In the genomic region with DNA sequence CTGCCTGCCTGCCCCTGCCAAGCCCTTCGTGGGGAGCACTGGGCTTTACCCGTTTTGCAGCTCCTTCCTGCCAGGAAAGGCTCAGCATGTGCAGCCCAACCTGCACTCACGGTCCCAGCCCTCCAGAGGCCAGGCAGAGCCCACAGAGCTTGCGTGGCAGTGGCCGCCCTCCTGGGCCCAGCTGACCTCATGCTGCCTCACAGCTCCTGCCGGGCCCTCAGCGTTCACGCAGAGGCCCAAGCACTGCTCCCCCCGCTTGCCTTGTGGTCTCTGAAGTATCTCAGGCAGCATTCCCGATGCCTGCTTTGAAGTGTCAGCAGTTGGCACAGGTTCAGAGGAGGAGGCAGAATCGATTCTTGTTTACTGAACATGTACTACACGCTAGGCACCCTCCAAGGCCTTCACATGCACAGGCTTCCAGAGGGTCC, we compare ENCODE assay signal across 11 cellular contexts. TPM values are rescaled to one million over a fixed set of nuclear protein-coding genes. Genes with fewer than 3 reads are reported as not detected.
DNase-seq lines count a peak whose midpoint lies in the region; ATAC-seq lines count a peak whose summit lies in the region.
"Had no signal": no experiment of that assay in that cellular context is flagged by ENCODE, and none has a peak within 500 bp of the region (broad histone marks: within the 10 kb centered on the region; RNA-seq: fewer than 3 reads in every experiment).

No MANE protein-coding gene starts in this region.

- H3K9me2 ChIP-seq in GM23248 (ENCODE audit: insufficient read depth), result no peaks in the 10 kb centered on the region

- H3F3A ChIP-seq in GM23248 (ENCODE audit: insufficient read depth), result peaks cover 40% of the 10 kb centered on the region

- no peaks in the 10 kb centered on the region for H3K9me3 Mint-ChIP-seq in activated T-helper 17 cell treated with anti-CD3 and anti-CD28 coated beads, Interleukin-2, amount 50 U/mL, for 72 hours
- H3K9me3 Mint-ChIP-seq: H9 had no signal

- no peak overlapping the region for H3K4me3 ChIP-seq in GM23248

- H3K27ac ChIP-seq in GM23248 (peak overlapping the region; percentile 78), angular gyrus (ENCODE audit: low read depth, low read length) (peak overlapping the region; percentile 86)

- 32 to 44% methylated on average over 12 of the region's 12 CpGs for WGBS in GM23248 (ENCODE audit: low coverage in 1 of 2, low lambda C conversion rate in 2 of 2, missing lambda C conversion rate in 2 of 2), 2 experiments

- no peak overlapping the region for H3K27ac Mint-ChIP-seq in activated T-helper 17 cell treated with anti-CD3 and anti-CD28 coated beads, Interleukin-2, amount 50 U/mL, for 72 hours

- in situ Hi-C loops in GM23248 (cut with MboI), result no loop called here

- H3K4me2 ChIP-seq in GM23248 (ENCODE audit: unreplicated experiment), result no peak overlapping the region

- H4K20me1 ChIP-seq in GM23248 (ENCODE audit: insufficient read depth), result no peaks in the 10 kb centered on the region

- H3K36me3 Mint-ChIP-seq in activated T-helper 17 cell treated with anti-CD3 and anti-CD28 coated beads, Interleukin-2, amount 50 U/mL, for 72 hours (ENCODE audit: low read depth), result peaks cover 75% of the 10 kb centered on the region

- H3K27me3 ChIP-seq in GM23248 (replicated peaks; ENCODE audit: insufficient read depth), result no peaks in the 10 kb centered on the region

- H2AFZ ChIP-seq in GM23248, result no peak overlapping the region

- H3K4me1 Mint-ChIP-seq in activated T-helper 17 cell treated with anti-CD3 and anti-CD28 coated beads, Interleukin-2, amount 50 U/mL, for 72 hours, result no peaks in the 10 kb centered on the region
- H3K4me1 Mint-ChIP-seq: H9 had no signal

- H3K9ac ChIP-seq in GM23248, result peak overlapping the region; percentile 59

- H3K79me2 ChIP-seq in GM23248 (ENCODE audit: insufficient read depth), result peaks cover 97% of the 10 kb centered on the region

- DNase-seq in GM23248 (peak; percentile 94), hepatic stellate cell (ENCODE audit: low spot score) (peak; percentile 97), smooth muscle cell of the brain vasculature (ENCODE audit: low read depth, low spot score) (peak; percentile 91), ureter (ENCODE audit: low spot score) (no peak)
- DNase-seq in activated effector memory CD4-positive, alpha-beta T cell treated with Interleukin-2 at 50 U/mL for 16 hours, result no peak
- DNase-seq: amniotic stem cell, H9, midbrain had no signal

- no peaks in the 10 kb centered on the region for H3K9me3 ChIP-seq in GM23248 (ENCODE audit: low read depth)

- ATAC-seq in activated T-helper 17 cell treated with anti-CD3 and anti-CD28 coated beads, Interleukin-2, amount 50 U/mL, for 72 hours (replicated peaks), result no peak
- no peak for ATAC-seq in GM21786 (IDR thresholded peaks at IDR 0.05; ENCODE audit: unreplicated experiment)

- H3K36me3 ChIP-seq in GM23248 (ENCODE audit: low read depth), result peaks cover 63% of the 10 kb centered on the region

- H3K4me3 Mint-ChIP-seq in activated T-helper 17 cell treated with anti-CD3 and anti-CD28 coated beads, Interleukin-2, amount 50 U/mL, for 72 hours, result no peak overlapping the region
- H3K4me3 Mint-ChIP-seq: H9 had no signal

- no peaks in the 10 kb centered on the region for H3K27me3 Mint-ChIP-seq in activated T-helper 17 cell treated with anti-CD3 and anti-CD28 coated beads, Interleukin-2, amount 50 U/mL, for 72 hours

- H3K4me1 ChIP-seq in GM23248 (ENCODE audit: insufficient read depth), result peaks cover 7% of the 10 kb centered on the region; the same call in 1 of the 2 replicates

RNA-seq across cellular contexts. Expression of a gene that starts 32.5 kb away (rescaled TPM):
- 0.11 and 0.89 TPM in 2 replicates for total RNA-seq in GM23248 (2014; rRNA removed; shearing (Covaris generic))
- polyA plus RNA-seq in GM23248 (2016; fragmentation: Nextera tagmentation; extraction: Ambion mirVana), result 0.21 and 0.30 TPM in 2 replicates
- total RNA-seq in activated T-helper 17 cell treated with anti-CD3 and anti-CD28 coated beads, Interleukin-2, amount 50 U/mL, for 72 hours, result 10 to 100 TPM in 1 of 2 donors, 1 to 10 TPM in 1; 3.8 to 75.3 TPM
- total RNA-seq in ureter, result 27.6 TPM

Comparison
In these comparisons a context has a peak if more than half of its experiments do, and no peak if none do; other contexts are left out.
1. DNase-seq: peak in GM23248 (single experiment), hepatic stellate cell (single experiment) and smooth muscle cell of the brain vasculature (single experiment); none in activated effector memory CD4-positive, alpha-beta T cell treated with Interleukin-2 at 50 U/mL for 16 hours (single experiment) and ureter (single experiment).